ENCODE assay signal across 1 cellular context in the genomic region with DNA sequence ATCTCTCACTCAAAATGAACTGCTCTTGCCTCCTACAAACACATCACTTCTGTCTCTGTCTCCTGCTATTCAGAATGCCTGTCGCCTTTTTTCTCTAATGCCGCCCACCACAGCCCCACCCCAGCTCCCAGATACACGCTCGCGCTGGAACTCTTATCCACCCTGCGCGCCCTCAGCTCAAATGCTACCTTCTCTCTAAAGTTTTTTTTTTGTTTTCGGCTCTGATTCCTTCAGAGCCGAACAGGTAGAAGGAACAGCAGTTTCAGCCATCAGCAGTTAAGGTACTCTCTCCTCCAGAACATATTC.
TF ChIP-seq lines count a peak whose summit lies in the region.

No MANE protein-coding gene starts in this region.

TF ChIP-seq in K562, 482 proteins besides CTCF, POLR2A, EP300 and RAD21 (continued from another document and continues in another):
- TF ChIP-seq, protein P1, sequence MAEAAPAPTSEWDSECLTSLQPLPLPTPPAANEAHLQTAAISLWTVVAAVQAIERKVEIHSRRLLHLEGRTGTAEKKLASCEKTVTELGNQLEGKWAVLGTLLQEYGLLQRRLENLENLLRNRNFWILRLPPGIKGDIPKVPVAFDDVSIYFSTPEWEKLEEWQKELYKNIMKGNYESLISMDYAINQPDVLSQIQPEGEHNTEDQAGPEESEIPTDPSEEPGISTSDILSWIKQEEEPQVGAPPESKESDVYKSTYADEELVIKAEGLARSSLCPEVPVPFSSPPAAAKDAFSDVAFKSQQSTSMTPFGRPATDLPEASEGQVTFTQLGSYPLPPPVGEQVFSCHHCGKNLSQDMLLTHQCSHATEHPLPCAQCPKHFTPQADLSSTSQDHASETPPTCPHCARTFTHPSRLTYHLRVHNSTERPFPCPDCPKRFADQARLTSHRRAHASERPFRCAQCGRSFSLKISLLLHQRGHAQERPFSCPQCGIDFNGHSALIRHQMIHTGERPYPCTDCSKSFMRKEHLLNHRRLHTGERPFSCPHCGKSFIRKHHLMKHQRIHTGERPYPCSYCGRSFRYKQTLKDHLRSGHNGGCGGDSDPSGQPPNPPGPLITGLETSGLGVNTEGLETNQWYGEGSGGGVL (CRISPR knock-in tag; IDR thresholded peaks at IDR 0.05) = no peak
- TF ChIP-seq BCL6 (CRISPR knock-in tag; IDR thresholded peaks at IDR 0.05) (no peak), ZNF77 (CRISPR knock-in tag; IDR thresholded peaks at IDR 0.05) (no peak), ZNF232 (CRISPR knock-in tag; IDR thresholded peaks at IDR 0.05) (no peak), PHTF2 (CRISPR knock-in tag; IDR thresholded peaks at IDR 0.05) (no peak), SNRNP70 (optimal IDR thresholded peaks at IDR 0.05; ENCODE audit: low read depth, low read length) (no peak), NFIX (CRISPR knock-in tag; IDR thresholded peaks at IDR 0.05; ENCODE audit: low read depth) (no peak), KDM1A (IDR thresholded peaks at IDR 0.05) (no peak), DPF2 (IDR thresholded peaks at IDR 0.05) (peak; percentile 33; the same call in 1 of the 2 replicates), TAF15 (IDR thresholded peaks at IDR 0.05; ENCODE audit: low read depth, low read length) (no peak), RBM34 (IDR thresholded peaks at IDR 0.05; ENCODE audit: borderline replicate concordance, insufficient read depth, low read length) (no peak), DMBX1 (CRISPR knock-in tag; IDR thresholded peaks at IDR 0.05; ENCODE audit: borderline replicate concordance) (no peak), ZFX (CRISPR knock-in tag; IDR thresholded peaks at IDR 0.05) (no peak), SMARCA4 (IDR thresholded peaks at IDR 0.05) (0 out of 2 replicates have a peak, but pooled peaks have one; percentile 42), EZH2 (IDR thresholded peaks at IDR 0.05; ENCODE audit: borderline replicate concordance, low read depth, low read length) (no peak), FUS (optimal IDR thresholded peaks at IDR 0.05; ENCODE audit: low read depth, low read length) (no peak), MTA2 (IDR thresholded peaks at IDR 0.05; ENCODE audit: low read depth) (no peak), NCOR1 (IDR thresholded peaks at IDR 0.05) (no peak), EWSR1 (IDR thresholded peaks at IDR 0.05; ENCODE audit: borderline replicate concordance, low read depth, partially characterized antibody) (no peak), TAF7 (tag; IDR thresholded peaks at IDR 0.05) (no peak), ARID1B (IDR thresholded peaks at IDR 0.05) (no peak), KDM5B (IDR thresholded peaks at IDR 0.05; ENCODE audit: insufficient replicate concordance, low read depth, low read length) (no peak), SP1 (CRISPR knock-in tag; IDR thresholded peaks at IDR 0.05) (no peak), GTF2E2 (tag; IDR thresholded peaks at IDR 0.05) (peak; percentile 33; the same call in 1 of the 2 replicates), ZNF23 (CRISPR knock-in tag; IDR thresholded peaks at IDR 0.05) (no peak), MCM7 (IDR thresholded peaks at IDR 0.05) (no peak), SP2 (IDR thresholded peaks at IDR 0.05; ENCODE audit: extremely low read depth, low read depth, low read length, poor library complexity, severe bottlenecking) (no peak), ELF1 (tag; IDR thresholded peaks at IDR 0.05) (no peak), ZFP30 (CRISPR knock-in tag; IDR thresholded peaks at IDR 0.05; ENCODE audit: borderline replicate concordance) (no peak), KLF13 (tag; IDR thresholded peaks at IDR 0.05; ENCODE audit: borderline replicate concordance, low read depth) (no peak), PHF20 (IDR thresholded peaks at IDR 0.05; ENCODE audit: partially characterized antibody) (no peak), HEY1 (CRISPR knock-in tag; IDR thresholded peaks at IDR 0.05; ENCODE audit: borderline replicate concordance) (no peak), ZNF583 (CRISPR knock-in tag; IDR thresholded peaks at IDR 0.05) (no peak), CEBPB (tag; IDR thresholded peaks at IDR 0.05) (peak; percentile 4; the same call in 1 of the 2 replicates), ATF7 (IDR thresholded peaks at IDR 0.05) (no peak), PPARD (CRISPR knock-in tag; IDR thresholded peaks at IDR 0.05) (no peak)
- TF ChIP-seq, protein P2, sequence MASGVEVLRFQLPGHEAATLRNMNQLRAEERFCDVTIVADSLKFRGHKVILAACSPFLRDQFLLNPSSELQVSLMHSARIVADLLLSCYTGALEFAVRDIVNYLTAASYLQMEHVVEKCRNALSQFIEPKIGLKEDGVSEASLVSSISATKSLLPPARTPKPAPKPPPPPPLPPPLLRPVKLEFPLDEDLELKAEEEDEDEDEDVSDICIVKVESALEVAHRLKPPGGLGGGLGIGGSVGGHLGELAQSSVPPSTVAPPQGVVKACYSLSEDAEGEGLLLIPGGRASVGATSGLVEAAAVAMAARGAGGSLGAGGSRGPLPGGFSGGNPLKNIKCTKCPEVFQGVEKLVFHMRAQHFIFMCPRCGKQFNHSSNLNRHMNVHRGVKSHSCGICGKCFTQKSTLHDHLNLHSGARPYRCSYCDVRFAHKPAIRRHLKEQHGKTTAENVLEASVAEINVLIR (CRISPR knock-in tag; IDR thresholded peaks at IDR 0.05) = no peak
- TF ChIP-seq, protein P3, sequence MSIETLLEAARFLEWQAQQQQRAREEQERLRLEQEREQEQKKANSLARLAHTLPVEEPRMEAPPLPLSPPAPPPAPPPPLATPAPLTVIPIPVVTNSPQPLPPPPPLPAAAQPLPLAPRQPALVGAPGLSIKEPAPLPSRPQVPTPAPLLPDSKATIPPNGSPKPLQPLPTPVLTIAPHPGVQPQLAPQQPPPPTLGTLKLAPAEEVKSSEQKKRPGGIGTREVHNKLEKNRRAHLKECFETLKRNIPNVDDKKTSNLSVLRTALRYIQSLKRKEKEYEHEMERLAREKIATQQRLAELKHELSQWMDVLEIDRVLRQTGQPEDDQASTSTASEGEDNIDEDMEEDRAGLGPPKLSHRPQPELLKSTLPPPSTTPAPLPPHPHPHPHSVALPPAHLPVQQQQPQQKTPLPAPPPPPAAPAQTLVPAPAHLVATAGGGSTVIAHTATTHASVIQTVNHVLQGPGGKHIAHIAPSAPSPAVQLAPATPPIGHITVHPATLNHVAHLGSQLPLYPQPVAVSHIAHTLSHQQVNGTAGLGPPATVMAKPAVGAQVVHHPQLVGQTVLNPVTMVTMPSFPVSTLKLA (conservative IDR thresholded peaks at IDR 0.05) = no peak
- TF ChIP-seq, protein P4, sequence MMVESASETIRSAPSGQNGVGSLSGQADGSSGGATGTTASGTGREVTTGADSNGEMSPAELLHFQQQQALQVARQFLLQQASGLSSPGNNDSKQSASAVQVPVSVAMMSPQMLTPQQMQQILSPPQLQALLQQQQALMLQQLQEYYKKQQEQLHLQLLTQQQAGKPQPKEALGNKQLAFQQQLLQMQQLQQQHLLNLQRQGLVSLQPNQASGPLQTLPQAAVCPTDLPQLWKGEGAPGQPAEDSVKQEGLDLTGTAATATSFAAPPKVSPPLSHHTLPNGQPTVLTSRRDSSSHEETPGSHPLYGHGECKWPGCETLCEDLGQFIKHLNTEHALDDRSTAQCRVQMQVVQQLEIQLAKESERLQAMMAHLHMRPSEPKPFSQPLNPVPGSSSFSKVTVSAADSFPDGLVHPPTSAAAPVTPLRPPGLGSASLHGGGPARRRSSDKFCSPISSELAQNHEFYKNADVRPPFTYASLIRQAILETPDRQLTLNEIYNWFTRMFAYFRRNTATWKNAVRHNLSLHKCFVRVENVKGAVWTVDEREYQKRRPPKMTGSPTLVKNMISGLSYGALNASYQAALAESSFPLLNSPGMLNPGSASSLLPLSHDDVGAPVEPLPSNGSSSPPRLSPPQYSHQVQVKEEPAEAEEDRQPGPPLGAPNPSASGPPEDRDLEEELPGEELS (CRISPR knock-in tag; IDR thresholded peaks at IDR 0.05; ENCODE audit: borderline replicate concordance) = no peak
- TF ChIP-seq, protein P5, sequence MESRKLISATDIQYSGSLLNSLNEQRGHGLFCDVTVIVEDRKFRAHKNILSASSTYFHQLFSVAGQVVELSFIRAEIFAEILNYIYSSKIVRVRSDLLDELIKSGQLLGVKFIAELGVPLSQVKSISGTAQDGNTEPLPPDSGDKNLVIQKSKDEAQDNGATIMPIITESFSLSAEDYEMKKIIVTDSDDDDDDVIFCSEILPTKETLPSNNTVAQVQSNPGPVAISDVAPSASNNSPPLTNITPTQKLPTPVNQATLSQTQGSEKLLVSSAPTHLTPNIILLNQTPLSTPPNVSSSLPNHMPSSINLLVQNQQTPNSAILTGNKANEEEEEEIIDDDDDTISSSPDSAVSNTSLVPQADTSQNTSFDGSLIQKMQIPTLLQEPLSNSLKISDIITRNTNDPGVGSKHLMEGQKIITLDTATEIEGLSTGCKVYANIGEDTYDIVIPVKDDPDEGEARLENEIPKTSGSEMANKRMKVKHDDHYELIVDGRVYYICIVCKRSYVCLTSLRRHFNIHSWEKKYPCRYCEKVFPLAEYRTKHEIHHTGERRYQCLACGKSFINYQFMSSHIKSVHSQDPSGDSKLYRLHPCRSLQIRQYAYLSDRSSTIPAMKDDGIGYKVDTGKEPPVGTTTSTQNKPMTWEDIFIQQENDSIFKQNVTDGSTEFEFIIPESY (CRISPR knock-in tag; IDR thresholded peaks at IDR 0.05) = no peak
- TF ChIP-seq, protein P6, sequence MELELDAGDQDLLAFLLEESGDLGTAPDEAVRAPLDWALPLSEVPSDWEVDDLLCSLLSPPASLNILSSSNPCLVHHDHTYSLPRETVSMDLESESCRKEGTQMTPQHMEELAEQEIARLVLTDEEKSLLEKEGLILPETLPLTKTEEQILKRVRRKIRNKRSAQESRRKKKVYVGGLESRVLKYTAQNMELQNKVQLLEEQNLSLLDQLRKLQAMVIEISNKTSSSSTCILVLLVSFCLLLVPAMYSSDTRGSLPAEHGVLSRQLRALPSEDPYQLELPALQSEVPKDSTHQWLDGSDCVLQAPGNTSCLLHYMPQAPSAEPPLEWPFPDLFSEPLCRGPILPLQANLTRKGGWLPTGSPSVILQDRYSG (tag; conservative IDR thresholded peaks at IDR 0.05; ENCODE audit: low read depth) = no peak
- TF ChIP-seq, protein P7, sequence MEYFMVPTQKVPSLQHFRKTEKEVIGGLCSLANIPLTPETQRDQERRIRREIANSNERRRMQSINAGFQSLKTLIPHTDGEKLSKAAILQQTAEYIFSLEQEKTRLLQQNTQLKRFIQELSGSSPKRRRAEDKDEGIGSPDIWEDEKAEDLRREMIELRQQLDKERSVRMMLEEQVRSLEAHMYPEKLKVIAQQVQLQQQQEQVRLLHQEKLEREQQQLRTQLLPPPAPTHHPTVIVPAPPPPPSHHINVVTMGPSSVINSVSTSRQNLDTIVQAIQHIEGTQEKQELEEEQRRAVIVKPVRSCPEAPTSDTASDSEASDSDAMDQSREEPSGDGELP (CRISPR knock-in tag; IDR thresholded peaks at IDR 0.05; ENCODE audit: borderline replicate concordance) = no peak
- TF ChIP-seq, protein P8, sequence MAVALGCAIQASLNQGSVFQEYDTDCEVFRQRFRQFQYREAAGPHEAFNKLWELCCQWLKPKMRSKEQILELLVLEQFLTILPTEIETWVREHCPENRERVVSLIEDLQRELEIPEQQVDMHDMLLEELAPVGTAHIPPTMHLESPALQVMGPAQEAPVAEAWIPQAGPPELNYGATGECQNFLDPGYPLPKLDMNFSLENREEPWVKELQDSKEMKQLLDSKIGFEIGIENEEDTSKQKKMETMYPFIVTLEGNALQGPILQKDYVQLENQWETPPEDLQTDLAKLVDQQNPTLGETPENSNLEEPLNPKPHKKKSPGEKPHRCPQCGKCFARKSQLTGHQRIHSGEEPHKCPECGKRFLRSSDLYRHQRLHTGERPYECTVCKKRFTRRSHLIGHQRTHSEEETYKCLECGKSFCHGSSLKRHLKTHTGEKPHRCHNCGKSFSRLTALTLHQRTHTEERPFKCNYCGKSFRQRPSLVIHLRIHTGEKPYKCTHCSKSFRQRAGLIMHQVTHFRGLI (CRISPR knock-in tag; IDR thresholded peaks at IDR 0.05) = no peak
- TF ChIP-seq, protein P9, sequence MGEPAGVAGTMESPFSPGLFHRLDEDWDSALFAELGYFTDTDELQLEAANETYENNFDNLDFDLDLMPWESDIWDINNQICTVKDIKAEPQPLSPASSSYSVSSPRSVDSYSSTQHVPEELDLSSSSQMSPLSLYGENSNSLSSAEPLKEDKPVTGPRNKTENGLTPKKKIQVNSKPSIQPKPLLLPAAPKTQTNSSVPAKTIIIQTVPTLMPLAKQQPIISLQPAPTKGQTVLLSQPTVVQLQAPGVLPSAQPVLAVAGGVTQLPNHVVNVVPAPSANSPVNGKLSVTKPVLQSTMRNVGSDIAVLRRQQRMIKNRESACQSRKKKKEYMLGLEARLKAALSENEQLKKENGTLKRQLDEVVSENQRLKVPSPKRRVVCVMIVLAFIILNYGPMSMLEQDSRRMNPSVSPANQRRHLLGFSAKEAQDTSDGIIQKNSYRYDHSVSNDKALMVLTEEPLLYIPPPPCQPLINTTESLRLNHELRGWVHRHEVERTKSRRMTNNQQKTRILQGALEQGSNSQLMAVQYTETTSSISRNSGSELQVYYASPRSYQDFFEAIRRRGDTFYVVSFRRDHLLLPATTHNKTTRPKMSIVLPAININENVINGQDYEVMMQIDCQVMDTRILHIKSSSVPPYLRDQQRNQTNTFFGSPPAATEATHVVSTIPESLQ (CRISPR knock-in tag; IDR thresholded peaks at IDR 0.05) = no peak
- TF ChIP-seq, protein P10, sequence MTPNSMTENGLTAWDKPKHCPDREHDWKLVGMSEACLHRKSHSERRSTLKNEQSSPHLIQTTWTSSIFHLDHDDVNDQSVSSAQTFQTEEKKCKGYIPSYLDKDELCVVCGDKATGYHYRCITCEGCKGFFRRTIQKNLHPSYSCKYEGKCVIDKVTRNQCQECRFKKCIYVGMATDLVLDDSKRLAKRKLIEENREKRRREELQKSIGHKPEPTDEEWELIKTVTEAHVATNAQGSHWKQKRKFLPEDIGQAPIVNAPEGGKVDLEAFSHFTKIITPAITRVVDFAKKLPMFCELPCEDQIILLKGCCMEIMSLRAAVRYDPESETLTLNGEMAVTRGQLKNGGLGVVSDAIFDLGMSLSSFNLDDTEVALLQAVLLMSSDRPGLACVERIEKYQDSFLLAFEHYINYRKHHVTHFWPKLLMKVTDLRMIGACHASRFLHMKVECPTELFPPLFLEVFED (CRISPR knock-in tag; conservative IDR thresholded peaks at IDR 0.05) = no peak
